In the genomic region with DNA sequence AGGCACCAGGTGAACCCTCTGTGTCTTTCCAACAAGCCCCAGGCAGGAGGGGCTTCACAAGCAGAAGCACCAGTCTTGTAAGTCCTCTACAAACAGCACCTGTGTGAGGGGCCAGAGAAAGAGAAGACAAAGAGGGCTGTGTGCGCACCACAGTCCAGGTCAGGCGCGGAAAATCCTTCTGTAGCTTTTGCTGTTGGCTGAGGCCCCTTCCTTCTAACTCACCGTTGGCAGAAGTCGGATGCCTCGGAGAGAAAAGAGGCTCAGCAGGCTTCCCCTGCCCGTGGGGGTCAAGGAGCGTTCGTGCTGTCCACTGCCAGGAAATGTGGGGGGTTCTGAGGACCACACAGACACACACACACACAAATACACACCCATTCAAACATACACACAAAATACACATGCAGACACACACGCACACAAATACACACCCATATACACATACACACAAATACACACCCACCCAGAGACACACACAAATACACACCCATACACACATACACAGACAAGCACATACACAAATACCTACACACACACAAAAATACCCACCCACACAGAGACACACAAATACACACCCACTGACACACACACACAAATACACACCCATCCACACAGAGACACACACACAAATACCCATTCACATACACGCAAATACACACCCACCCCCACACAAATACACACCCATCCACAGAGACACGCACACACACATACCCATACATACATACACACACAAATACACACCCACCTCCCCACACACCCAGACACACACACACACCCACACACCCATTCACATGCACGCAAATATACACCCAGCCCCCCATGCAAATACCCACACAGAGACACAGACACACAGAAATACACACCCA, we compare ENCODE assay signal across 2 cellular contexts.
TF ChIP-seq lines count a peak whose summit lies in the region.

No MANE protein-coding gene starts in this region.

TF ChIP-seq in K562, 482 proteins besides CTCF, POLR2A, EP300 and RAD21:
- TF ChIP-seq SREBF1 (IDR thresholded peaks at IDR 0.05; ENCODE audit: borderline replicate concordance, low read depth, low read length) (no peak), EGR1 (conservative IDR thresholded peaks at IDR 0.05) (peak; percentile 57), ZNF224 (CRISPR knock-in tag; IDR thresholded peaks at IDR 0.05) (no peak), PHF20 (IDR thresholded peaks at IDR 0.05; ENCODE audit: partially characterized antibody) (peak; percentile 47)

TF ChIP-seq in GM23338, 12 proteins besides CTCF, POLR2A, EP300 and RAD21:
- TF ChIP-seq REST (IDR thresholded peaks at IDR 0.05; ENCODE audit: unreplicated experiment) (no peak), NANOG (IDR thresholded peaks at IDR 0.05; ENCODE audit: borderline replicate concordance) (no peak), STAT1 (IDR thresholded peaks at IDR 0.05; ENCODE audit: unreplicated experiment) (no peak), POLR2AphosphoS5 (IDR thresholded peaks at IDR 0.05; ENCODE audit: low read depth) (no peak), CREB1 (CRISPR knock-in tag; IDR thresholded peaks at IDR 0.05; ENCODE audit: low read depth) (no peak), ETS1 (IDR thresholded peaks at IDR 0.05) (no peak), JUNB (IDR thresholded peaks at IDR 0.05; ENCODE audit: unreplicated experiment) (no peak), ZNF462 (CRISPR knock-in tag; IDR thresholded peaks at IDR 0.05) (no peak), EZH2phosphoT487 (IDR thresholded peaks at IDR 0.05; ENCODE audit: unreplicated experiment) (no peak)
